In genomic region chr10:13100349-13101294, GRCh38 we compare ENCODE assay signal across 8 cellular contexts. TPM values are rescaled to one million over a fixed set of nuclear protein-coding genes. Genes with fewer than 3 reads are reported as not detected.
DNase-seq lines count a peak whose midpoint lies in the region; ATAC-seq, FAIRE-seq and TF ChIP-seq lines count a peak whose summit lies in the region.

No MANE protein-coding gene starts in this region.

- ATAC-seq in A549 (peak; percentile 52 to 62), GM18505 (IDR thresholded peaks at IDR 0.05; ENCODE audit: unreplicated experiment) (peak; percentile 30), HG02938 (IDR thresholded peaks at IDR 0.05; ENCODE audit: unreplicated experiment) (peak; percentile 32)

- TF ChIP-seq POLR2A in A549 (IDR thresholded peaks at IDR 0.05; ENCODE audit: low read length) (no peak), GM18505 (IDR thresholded peaks at IDR 0.05; ENCODE audit: borderline replicate concordance, extremely low read depth, insufficient read depth, insufficient read length) (no peak)

- no peak for TF ChIP-seq RAD21 in A549 (conservative IDR thresholded peaks at IDR 0.05 in 1 of 2, IDR thresholded peaks at IDR 0.05 in 1 of 2)

- POLR2A ChIA-PET in A549 (lab: Yijun Ruan, JAX): interaction anchor here (0.7 to 1.1 kb wide), 2 partner anchors 201 to 1188 kb away, joined by 4 to 5 read pairs; no protein-coding TSS in a partner anchor

- no peak for TF ChIP-seq EP300 in A549 (IDR thresholded peaks at IDR 0.05)

- no peaks in the 10 kb centered on the region for H3K27me3 ChIP-seq in brain microvascular endothelial cell (replicated peaks)

- H3K27ac ChIP-seq in A549 (peak overlapping the region; percentile 88 to 98), brain microvascular endothelial cell (peak overlapping the region; percentile 99), skin epidermis (peak overlapping the region; percentile 57 to 100 (median 96))

- TF ChIP-seq CTCF in A549 (IDR thresholded peaks at IDR 0.05) (no peak), brain microvascular endothelial cell (IDR thresholded peaks at IDR 0.05; ENCODE audit: low read depth, low read length, missing control alignments) (no peak)

- in situ Hi-C loops in brain microvascular endothelial cell (cut with HindIII; ENCODE audit: low pct_ligation_motif_present, low sequenced_read_pairs): no loop called here

- CTCF ChIA-PET in A549 (lab: Yijun Ruan, JAX): interaction anchor here (0.7 to 3.5 kb wide), 32 partner anchors 8 to 1310 kb away, joined by 3 to 24 read pairs (median 4); partner anchors contain the start of genes CDC123 and NUDT5

- peaks cover 13% of the 10 kb centered on the region for H3K36me3 ChIP-seq in brain microvascular endothelial cell (replicated peaks)

- H3K4me3 ChIP-seq in A549 (peak overlapping the region; percentile 97), brain microvascular endothelial cell (ENCODE audit: low read depth, low read length) (peak overlapping the region; percentile 77), skin epidermis (peak overlapping the region; percentile 58 to 99 (median 95))

- FAIRE-seq in A549 (lab: Jason Lieb, UNC): no peak

- H3K4me2 ChIP-seq in A549: peak overlapping the region; percentile 81

- peak; percentile 41 to 45 for DNase-seq in A549 (ENCODE audit: low read depth in 1 of 2, low spot score in 1 of 2)
- DNase-seq in RPMI7951 (ENCODE audit: low read depth): peak; percentile 39
- DNase-seq in brain microvascular endothelial cell: peak; percentile 24
- DNase-seq in iPS-NIHi7 (ENCODE audit: extremely low spot score): peak; percentile 33
- no peak for DNase-seq in NCI-H2081 (lab: John Stamatoyannopoulos, UW)

- no peaks in the 10 kb centered on the region for H3K9me3 ChIP-seq in A549

- peaks cover 22% of the 10 kb centered on the region; the same call in 2 of the 3 replicates for H3K4me1 ChIP-seq in A549

- WGBS in A549 (ENCODE audit: missing lambda C conversion rate): 12% methylated on average over 11 of the region's 35 CpGs

TF ChIP-seq in A549, 52 proteins besides CTCF, POLR2A, EP300 and RAD21:
- TF ChIP-seq PHF8 (IDR thresholded peaks at IDR 0.05; ENCODE audit: borderline replicate concordance, low read depth) (peak; percentile 60; the same call in 1 of the 2 replicates), NR3C1 (IDR thresholded peaks at IDR 0.05) (no peak), EHF (CRISPR knock-in tag; IDR thresholded peaks at IDR 0.05) (no peak), JUNB (IDR thresholded peaks at IDR 0.05) (no peak), ZC3H11A (IDR thresholded peaks at IDR 0.05) (no peak), NFE2L2 (conservative IDR thresholded peaks at IDR 0.05; ENCODE audit: low read length) (no peak), CEBPB (IDR thresholded peaks at IDR 0.05) (no peak)
- TF ChIP-seq, protein P1, sequence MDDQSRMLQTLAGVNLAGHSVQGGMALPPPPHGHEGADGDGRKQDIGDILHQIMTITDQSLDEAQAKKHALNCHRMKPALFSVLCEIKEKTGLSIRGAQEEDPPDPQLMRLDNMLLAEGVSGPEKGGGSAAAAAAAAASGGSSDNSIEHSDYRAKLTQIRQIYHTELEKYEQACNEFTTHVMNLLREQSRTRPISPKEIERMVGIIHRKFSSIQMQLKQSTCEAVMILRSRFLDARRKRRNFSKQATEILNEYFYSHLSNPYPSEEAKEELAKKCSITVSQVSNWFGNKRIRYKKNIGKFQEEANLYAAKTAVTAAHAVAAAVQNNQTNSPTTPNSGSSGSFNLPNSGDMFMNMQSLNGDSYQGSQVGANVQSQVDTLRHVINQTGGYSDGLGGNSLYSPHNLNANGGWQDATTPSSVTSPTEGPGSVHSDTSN (IDR thresholded peaks at IDR 0.05): no peak

RNA-seq across cellular contexts. Expression of gene OPTN, which starts 0.7 kb away (rescaled TPM):
- polyA plus RNA-seq in A549 (2011; rRNA removed) (24.3 and 33.2 TPM in 2 replicates), A549 (2017; fragmentation: RNase III; extraction: RNeasy Plus Mini Kit Qiagen cat#74134 plus additional on column Dnase treatment) (30.9 to 34.5 TPM (median 31.8 TPM) in 3 replicates)
- polyA plus RNA-seq in A549 (2012; cell fraction: cytosol; rRNA removed): 7.4 and 8.2 TPM in 2 replicates
- polyA plus RNA-seq in A549 (2012; cell fraction: nucleus; rRNA removed): 5.1 and 5.9 TPM in 2 replicates
- polyA minus RNA-seq in A549 (2011; rRNA and poly(A)+ RNA removed): 26.9 and 27.5 TPM in 2 replicates
- 74.8 and 78.7 TPM in 2 replicates for total RNA-seq in RPMI7951 (2014; rRNA removed; shearing (Covaris generic))

Comparison
In these comparisons a context has a peak if more than half of its experiments do, and no peak if none do; other contexts are left out.
1. DNase-seq: peak in A549 (2 of 2), RPMI7951 (single experiment), brain microvascular endothelial cell (single experiment) and iPS-NIHi7 (single experiment); none in NCI-H2081 (0 of 2).
2. Peak in every context shown above with its lines, with median percentiles within 50 percentile points of each other: ATAC-seq, H3K27ac ChIP-seq and H3K4me3 ChIP-seq.